25 cellular contexts compared by ENCODE assay signal in genomic region chr1:233759665-233760064, GRCh38.
DNase-seq lines count a peak whose midpoint lies in the region; ATAC-seq, FAIRE-seq and TF ChIP-seq lines count a peak whose summit lies in the region.
"Had no signal": no experiment of that assay in that cellular context is flagged by ENCODE, and none has a peak within 500 bp of the region (broad histone marks: within the 10 kb centered on the region; RNA-seq: fewer than 3 reads in every experiment).

No MANE protein-coding gene starts in this region.

- no peak for TF ChIP-seq CTCF in A549 (IDR thresholded peaks at IDR 0.05)
- TF ChIP-seq CTCF in LNCaP clone FGC (IDR thresholded peaks at IDR 0.05; ENCODE audit: control insufficient read depth, extremely low read depth, insufficient read depth), result no peak
- no peak for TF ChIP-seq CTCF in K562 (IDR thresholded peaks at IDR 0.05 in 2 of 3, conservative IDR thresholded peaks at IDR 0.05 in 1 of 3; ENCODE audit: insufficient read depth in 2 of 3, low read depth in 1 of 3, low read length in 3 of 3)
- no peak for TF ChIP-seq CTCF in left lung (IDR thresholded peaks at IDR 0.05)
- no peak for TF ChIP-seq CTCF in lower leg skin (IDR thresholded peaks at IDR 0.05)

- H3K9ac ChIP-seq in K562 (ENCODE audit: insufficient read depth in 1 of 2, low read depth in 2 of 2, low read length in 2 of 2), result no peak overlapping the region
- H3K9ac ChIP-seq: GM23248 had no signal

- H3K36me3 ChIP-seq in K562 (ENCODE audit: control insufficient read depth, insufficient read depth, low read length) (no peaks in the 10 kb centered on the region), left lung (no peaks in the 10 kb centered on the region)

- no peaks in the 10 kb centered on the region for H3K79me2 ChIP-seq in K562 (ENCODE audit: control insufficient read depth, insufficient read depth, low read length)

- no peak overlapping the region for H3K4me3 ChIP-seq in A549
- no peak overlapping the region for H3K4me3 ChIP-seq in LNCaP clone FGC (ENCODE audit: low read depth, low read length)
- no peak overlapping the region for H3K4me3 ChIP-seq in K562
- H3K4me3 ChIP-seq in left lung, result no peak overlapping the region
- H3K4me3 ChIP-seq in lower leg skin (ENCODE audit: low read depth, poor library complexity, severe bottlenecking), result no peak overlapping the region
- H3K4me3 ChIP-seq: GM23248, SK-N-MC had no signal

- ATAC-seq in A549, result no peak
- no peak for ATAC-seq in K562
- ATAC-seq in left lung, result peak; percentile 23
- no peak for ATAC-seq in GM19035 (IDR thresholded peaks at IDR 0.05; ENCODE audit: unreplicated experiment)
- ATAC-seq: Panc1 had no signal

- no peak overlapping the region for H2AFZ ChIP-seq in K562 (ENCODE audit: low read depth, low read length)
- H2AFZ ChIP-seq: GM23248 had no signal

- no TSS peak for BruUV-seq in K562 (replicated peaks; lab: Mats Ljungman, UMichigan)

- intact Hi-C loops in K562 (cut with micrococcal nuclease), result no loop called here
- intact Hi-C loops in left lung (cut with DNase I), result no loop called here
- intact Hi-C loops in lower leg skin (cut with DNase I; ENCODE audit: low total_unique reads), result no loop called here

- TF ChIP-seq POLR2A in A549 (IDR thresholded peaks at IDR 0.05; ENCODE audit: low read length) (no peak), K562 (conservative IDR thresholded peaks at IDR 0.05) (no peak), lower leg skin (IDR thresholded peaks at IDR 0.05) (no peak)

- H4K20me1 ChIP-seq in K562 (replicated peaks; ENCODE audit: control insufficient read depth, insufficient read depth, low read length), result no peaks in the 10 kb centered on the region

- H3K27me3 ChIP-seq in K562 (ENCODE audit: control insufficient read depth in 2 of 2, insufficient read depth in 2 of 2, low read length in 2 of 2), result no peaks in the 10 kb centered on the region
- H3K27me3 ChIP-seq in left lung, result no peaks in the 10 kb centered on the region

- no peaks in the 10 kb centered on the region for H3K9me3 ChIP-seq in A549
- no peaks in the 10 kb centered on the region for H3K9me3 ChIP-seq in K562 (replicated peaks; ENCODE audit: control insufficient read depth, insufficient read depth, low read depth, low read length)
- H3K9me3 ChIP-seq in left lung, result no peaks in the 10 kb centered on the region

- H3K27ac ChIP-seq in A549 (no peak overlapping the region), K562 (ENCODE audit: extremely low read depth, low read depth, low read length) (no peak overlapping the region), left lung (no peak overlapping the region)
- H3K27ac ChIP-seq: C4-2B, GM23248, SK-N-MC had no signal

- TF ChIP-seq RAD21 in A549 (conservative IDR thresholded peaks at IDR 0.05 in 1 of 2, IDR thresholded peaks at IDR 0.05 in 1 of 2) (no peak), K562 (CRISPR knock-in tag; conservative IDR thresholded peaks at IDR 0.05 in 1 of 2, IDR thresholded peaks at IDR 0.05 in 1 of 2) (no peak)

- CTCF ChIA-PET in A549 (lab: Yijun Ruan, JAX) (interaction anchor here (0.7 kb wide), 1 partner anchor 73 kb away, joined by 4 read pairs; no protein-coding TSS in a partner anchor), K562 (lab: Yijun Ruan, JAX; ENCODE audit: low intra/inter-chr PET ratio) (no interaction called here)

- DNase-seq in A549 (ENCODE audit: low read depth in 1 of 2, low spot score in 1 of 2) (no peak), LNCaP clone FGC (ENCODE audit: low read depth) (peak; percentile 25), K562 (ENCODE audit: extremely low read depth in 1 of 4, low spot score in 3 of 4) (no peak), left lung (no peak), anterior cingulate cortex (lab: John Stamatoyannopoulos, UW) (no peak), lower leg skin (ENCODE audit: low spot score in 2 of 2) (no peak)
- DNase-seq: Calu3; CD8-positive, alpha-beta memory T cell; GM23248; H9; KBM-7; NCI-H1092; NCI-H1417 treated with DMSO at 0.1 percent for 48 hours; NCI-H1694 treated with DMSO at 0.1 percent for 48 hours; NCI-H2081; NCI-H2227 treated with DMSO at 0.1 percent for 48 hours; NCI-H526 treated with DMSO at 0.1 percent for 48 hours; SIG-M5; SW 1271 had no signal

- WGBS in A549 (ENCODE audit: missing lambda C conversion rate), result 4% methylated on average over 1 of the region's 1 CpG
- WGBS in K562 (ENCODE audit: insufficient coverage, low coverage, missing lambda C conversion rate), result 9% methylated on average over 1 of the region's 1 CpG
- 36 to 54% methylated on average over 1 of the region's 1 CpG for WGBS in lower leg skin, 2 donors

- POLR2A ChIA-PET in A549 (lab: Yijun Ruan, JAX), result interaction anchor here (0.7 kb wide), 1 partner anchor 447 kb away, joined by 6 read pairs; no protein-coding TSS in a partner anchor
- POLR2A ChIA-PET in K562 (lab: Yijun Ruan, JAX), result no interaction called here

- no peaks in the 10 kb centered on the region for H3K9me1 ChIP-seq in K562 (ENCODE audit: control insufficient read depth, insufficient read depth, low read length)

- FAIRE-seq in A549 (lab: Jason Lieb, UNC), result no peak
- no peak for FAIRE-seq in K562 (lab: Jason Lieb, UNC)
- FAIRE-seq: GM18507, HTR-8/SVneo had no signal

- H3K4me2 ChIP-seq in A549, result no peak overlapping the region
- no peak overlapping the region for H3K4me2 ChIP-seq in K562 (ENCODE audit: insufficient read depth, low read length)

- in situ Hi-C loops in K562 (cut with MboI), result no loop called here

- H3K4me1 ChIP-seq in A549 (no peaks in the 10 kb centered on the region), K562 (replicated peaks in 1 of 2; ENCODE audit: control insufficient read depth in 2 of 2, insufficient read depth in 2 of 2, low read length in 2 of 2) (no peaks in the 10 kb centered on the region), left lung (no peaks in the 10 kb centered on the region)

- TF ChIP-seq EP300 in A549 (IDR thresholded peaks at IDR 0.05), result no peak
- no peak for TF ChIP-seq EP300 in K562 (IDR thresholded peaks at IDR 0.05; ENCODE audit: low read length)

TF ChIP-seq in A549, 52 proteins besides CTCF, POLR2A, EP300 and RAD21:
- 0 out of 2 replicates have a peak, but pooled peaks have one; percentile 7 for TF ChIP-seq FOSL2 (IDR thresholded peaks at IDR 0.05)
- no peak for TF ChIP-seq FOSL2 (CRISPR knock-in tag; IDR thresholded peaks at IDR 0.05)
- no peak for TF ChIP-seq NPAS2 (CRISPR knock-in tag; IDR thresholded peaks at IDR 0.05; ENCODE audit: borderline replicate concordance)

TF ChIP-seq in K562, 482 proteins besides CTCF, POLR2A, EP300 and RAD21:
- TF ChIP-seq FOSL1 (tag; conservative IDR thresholded peaks at IDR 0.05), result peak; percentile 67
- TF ChIP-seq CCNT2 (IDR thresholded peaks at IDR 0.05; ENCODE audit: borderline replicate concordance, extremely low read depth, insufficient read length, low read depth, low read length), result no peak
- no peak for TF ChIP-seq TCF7L2 (IDR thresholded peaks at IDR 0.05; ENCODE audit: low read depth, low read length)
